In genomic region chr17:45172541-45173286, GRCh38 we compare ENCODE assay signal across 8 cellular contexts. TPM values are rescaled to one million over a fixed set of nuclear protein-coding genes. Genes with fewer than 3 reads are reported as not detected.
DNase-seq lines count a peak whose midpoint lies in the region; ATAC-seq, FAIRE-seq and TF ChIP-seq lines count a peak whose summit lies in the region.

No MANE protein-coding gene starts in this region.

- no peaks in the 10 kb centered on the region for H3K79me2 ChIP-seq in keratinocyte (ENCODE audit: control insufficient read depth, insufficient read depth, low read length)

- dilution Hi-C loops in keratinocyte (cut with MboI; ENCODE audit: extremely low pct_ligation_motif_present, low sequenced_read_pairs), result no loop called here

- peak overlapping the region; percentile 87 to 97 (median 95) for H3K27ac Mint-ChIP-seq in CD4-positive, CD25-positive, alpha-beta regulatory T cell

- peak; percentile 86 for FAIRE-seq in keratinocyte (lab: Jason Lieb, UNC)

- H2AFZ ChIP-seq in keratinocyte (ENCODE audit: control insufficient read depth, low read length), result peak overlapping the region; percentile 47

- peak overlapping the region; percentile 68 to 87 (median 81) for H3K4me3 Mint-ChIP-seq in CD4-positive, CD25-positive, alpha-beta regulatory T cell

- H3K4me1 ChIP-seq in CD4-positive, CD25-positive, alpha-beta regulatory T cell (ENCODE audit: control insufficient read depth, insufficient read depth, low read length, poor library complexity, severe bottlenecking), result peaks cover 19% of the 10 kb centered on the region
- peaks cover 51% of the 10 kb centered on the region for H3K4me1 ChIP-seq in keratinocyte (ENCODE audit: control insufficient read depth, extremely low read depth, insufficient read depth, low read length)

- H3K36me3 ChIP-seq in CD4-positive, CD25-positive, alpha-beta regulatory T cell (ENCODE audit: control insufficient read depth, insufficient read depth, low read length), result no peaks in the 10 kb centered on the region
- H3K36me3 ChIP-seq in keratinocyte (ENCODE audit: control insufficient read depth in 2 of 2, extremely low read depth in 1 of 2, insufficient read depth in 2 of 2, low read length in 2 of 2), result no peaks in the 10 kb centered on the region

- peaks cover 0 to 28% (median 5%) of the 10 kb centered on the region in 4 donors for H3K4me1 Mint-ChIP-seq in CD4-positive, CD25-positive, alpha-beta regulatory T cell

- peak; percentile 27 to 76 (median 48) for DNase-seq in CD4-positive, CD25-positive, alpha-beta regulatory T cell
- peak in 1 of 2 experiments; percentile 54 for DNase-seq in HL-60 (ENCODE audit: low read depth in 1 of 2, low spot score in 1 of 2)
- DNase-seq in T-helper 22 cell (ENCODE audit: low read depth), result peak; percentile 12
- peak; percentile 54 to 98 for DNase-seq in T47D (ENCODE audit: low read depth in 1 of 2, low spot score in 1 of 2)
- DNase-seq in keratinocyte (ENCODE audit: low read depth, low spot score), result peak; percentile 95
- peak; percentile 30 to 33 for DNase-seq in stimulated activated CD4-positive, alpha-beta T cell treated with anti-CD3 and anti-CD28 coated beads, Interleukin-12 subunit alpha, Interleukin-12 subunit beta, amount 100 ng/mL, for 24 hours (ENCODE audit: low read depth in 2 of 2)
- DNase-seq in NCI-H1930 (lab: John Stamatoyannopoulos, UW), result no peak
- no peak for DNase-seq in DMS79 (lab: John Stamatoyannopoulos, UW)

- peak overlapping the region; percentile 99 for H3K9ac ChIP-seq in keratinocyte (ENCODE audit: control insufficient read depth, extremely low read depth, insufficient read depth, low read length)

- peak overlapping the region; percentile 99 for H3K4me2 ChIP-seq in keratinocyte (ENCODE audit: control insufficient read depth, extremely low read depth, insufficient read depth, low read depth, low read length)

- in situ Hi-C loops in T47D (cut with HindIII; ENCODE audit: low pct_unique_long_range_greater_than_20kb, low sequenced_read_pairs), result no loop called here

- no peaks in the 10 kb centered on the region for H3K9me3 ChIP-seq in CD4-positive, CD25-positive, alpha-beta regulatory T cell (ENCODE audit: control insufficient read depth in 2 of 2, low read length in 2 of 2)
- H3K9me3 ChIP-seq in keratinocyte (ENCODE audit: control insufficient read depth, low read depth, low read length), result no peaks in the 10 kb centered on the region

- no peaks in the 10 kb centered on the region for H3K36me3 Mint-ChIP-seq in CD4-positive, CD25-positive, alpha-beta regulatory T cell

- H3K4me3 ChIP-seq in CD4-positive, CD25-positive, alpha-beta regulatory T cell (ENCODE audit: low read depth, low read length), result no peak overlapping the region
- H3K4me3 ChIP-seq in HL-60 (replicated peaks; ENCODE audit: insufficient read depth, low read length), result no peak overlapping the region
- peak overlapping the region; percentile 41 to 92 (median 83) for H3K4me3 ChIP-seq in keratinocyte (ENCODE audit: control insufficient read depth in 2 of 3, extremely low read depth in 1 of 3, insufficient read depth in 2 of 3, low read depth in 1 of 3, low read length in 3 of 3)

- no peaks in the 10 kb centered on the region for H3K27me3 Mint-ChIP-seq in CD4-positive, CD25-positive, alpha-beta regulatory T cell

- no peaks in the 10 kb centered on the region for H3K9me1 ChIP-seq in keratinocyte (ENCODE audit: control insufficient read depth, extremely low read depth, insufficient read depth, low read length)

- no peak for TF ChIP-seq CTCF in HL-60 (IDR thresholded peaks at IDR 0.05; ENCODE audit: insufficient read depth, low read length)
- peak in 2 of 3 experiments; percentile 26 to 39 for TF ChIP-seq CTCF in keratinocyte (optimal IDR thresholded peaks at IDR 0.05 in 1 of 3, IDR thresholded peaks at IDR 0.05 in 1 of 3, conservative IDR thresholded peaks at IDR 0.05 in 1 of 3; ENCODE audit: extremely low read depth in 1 of 3, insufficient read depth in 2 of 3, low read length in 3 of 3)

- H3K9me3 Mint-ChIP-seq in CD4-positive, CD25-positive, alpha-beta regulatory T cell, result no peaks in the 10 kb centered on the region

- peak overlapping the region; percentile 49 for H3K27ac ChIP-seq in CD4-positive, CD25-positive, alpha-beta regulatory T cell (ENCODE audit: insufficient read depth, low read length, poor library complexity, severe bottlenecking)
- H3K27ac ChIP-seq in HL-60 (replicated peaks), result peak overlapping the region; percentile 69
- peak overlapping the region; percentile 100 for H3K27ac ChIP-seq in keratinocyte (ENCODE audit: control insufficient read depth, insufficient read depth, low read length)

- peak; percentile 64 to 75 for ATAC-seq in CD4-positive, CD25-positive, alpha-beta regulatory T cell (ENCODE audit: low read depth in 2 of 2)

- H4K20me1 ChIP-seq in keratinocyte (ENCODE audit: control insufficient read depth, extremely low read depth, insufficient read depth, low read length), result no peaks in the 10 kb centered on the region

- H3K27me3 ChIP-seq in CD4-positive, CD25-positive, alpha-beta regulatory T cell (ENCODE audit: control insufficient read depth, insufficient read depth, low read length), result no peaks in the 10 kb centered on the region
- no peaks in the 10 kb centered on the region for H3K27me3 ChIP-seq in HL-60 (ENCODE audit: insufficient read depth, poor library complexity, severe bottlenecking)
- H3K27me3 ChIP-seq in keratinocyte (ENCODE audit: control insufficient read depth, extremely low read depth, insufficient read depth, low read length), result no peaks in the 10 kb centered on the region

RNA-seq across cellular contexts. Expression of gene HEXIM2, which starts 11.0 kb away (rescaled TPM):
- total RNA-seq in CD4-positive, CD25-positive, alpha-beta regulatory T cell, result 3.6 TPM
- polyA plus RNA-seq in CD4-positive, CD25-positive, alpha-beta regulatory T cell, result 1 to 10 TPM; 1.9 to 4.1 (median 2.4) TPM
- polyA plus RNA-seq in keratinocyte, result 2.3 to 3.4 TPM (median 3.1 TPM) in 3 replicates
- 1.1 TPM for polyA plus RNA-seq in keratinocyte (2011; ENCODE audit: low read depth)
- polyA plus RNA-seq in keratinocyte (2011; cell fraction: cytosol; rRNA removed), result 1.3 and 3.0 TPM in 2 replicates
- polyA plus RNA-seq in keratinocyte (2011; cell fraction: nucleus; rRNA removed), result 1.7 and 2.3 TPM in 2 replicates
- 1.7 and 3.3 TPM in 2 replicates for polyA plus RNA-seq in keratinocyte (2012; ENCODE audit: low replicate concordance)
- 0.63 to 2.7 TPM (median 1.4 TPM) in 3 replicates for polyA minus RNA-seq in keratinocyte
- 2.1 TPM for polyA minus RNA-seq in keratinocyte (2011; cell fraction: cytosol; rRNA and poly(A)+ RNA removed)
- polyA minus RNA-seq in keratinocyte (2011; cell fraction: nucleus; rRNA and poly(A)+ RNA removed), result 0.74 and 0.93 TPM in 2 replicates

RNA-seq across cellular contexts. Expression of gene HEXIM1, which starts 24.4 kb away (rescaled TPM):
- 88.0 TPM for total RNA-seq in CD4-positive, CD25-positive, alpha-beta regulatory T cell
- 1 to 10 TPM; 5.9 to 8.0 (median 6.1) TPM for polyA plus RNA-seq in CD4-positive, CD25-positive, alpha-beta regulatory T cell
- polyA plus RNA-seq in keratinocyte, result 15.3 to 22.2 TPM (median 19.9 TPM) in 3 replicates
- 17.4 TPM for polyA plus RNA-seq in keratinocyte (2011; ENCODE audit: low read depth)
- polyA plus RNA-seq in keratinocyte (2011; cell fraction: cytosol; rRNA removed), result 13.2 and 16.9 TPM in 2 replicates
- 55.2 and 57.6 TPM in 2 replicates for polyA plus RNA-seq in keratinocyte (2011; cell fraction: nucleus; rRNA removed)
- polyA plus RNA-seq in keratinocyte (2012; ENCODE audit: low replicate concordance), result 20.4 and 40.9 TPM in 2 replicates
- 6.6 to 11.5 TPM (median 6.8 TPM) in 3 replicates for polyA minus RNA-seq in keratinocyte
- 13.8 TPM for polyA minus RNA-seq in keratinocyte (2011; cell fraction: cytosol; rRNA and poly(A)+ RNA removed)
- polyA minus RNA-seq in keratinocyte (2011; cell fraction: nucleus; rRNA and poly(A)+ RNA removed), result 12.7 and 19.0 TPM in 2 replicates

RNA-seq across cellular contexts. Expression of gene ACBD4, which starts 37.2 kb away (rescaled TPM):
- 23.6 TPM for total RNA-seq in CD4-positive, CD25-positive, alpha-beta regulatory T cell
- 10 to 100 TPM; 13.8 to 17.9 (median 15.0) TPM for polyA plus RNA-seq in CD4-positive, CD25-positive, alpha-beta regulatory T cell
- 2.6 to 4.4 TPM (median 2.8 TPM) in 3 replicates for polyA plus RNA-seq in keratinocyte
- polyA plus RNA-seq in keratinocyte (2011; ENCODE audit: low read depth), result 4.6 TPM
- polyA plus RNA-seq in keratinocyte (2011; cell fraction: cytosol; rRNA removed), result 1.8 and 2.8 TPM in 2 replicates
- 7.9 and 11.8 TPM in 2 replicates for polyA plus RNA-seq in keratinocyte (2011; cell fraction: nucleus; rRNA removed)
- polyA plus RNA-seq in keratinocyte (2012; ENCODE audit: low replicate concordance), result 3.5 and 7.2 TPM in 2 replicates
- 1.3 to 3.9 TPM (median 3.9 TPM) in 3 replicates for polyA minus RNA-seq in keratinocyte
- polyA minus RNA-seq in keratinocyte (2011; cell fraction: cytosol; rRNA and poly(A)+ RNA removed), result 5.0 TPM
- polyA minus RNA-seq in keratinocyte (2011; cell fraction: nucleus; rRNA and poly(A)+ RNA removed), result 3.8 and 7.3 TPM in 2 replicates

RNA-seq across cellular contexts. Expression of gene PLCD3, which starts 40.4 kb away (rescaled TPM):
- total RNA-seq in CD4-positive, CD25-positive, alpha-beta regulatory T cell, result 5.5 TPM
- 1 to 10 TPM in 1 of 4 donors, under 1 TPM in 3; 0.15 to 1.5 (median 0.42) TPM for polyA plus RNA-seq in CD4-positive, CD25-positive, alpha-beta regulatory T cell
- polyA plus RNA-seq in keratinocyte, result 53.3 to 86.4 TPM (median 75.7 TPM) in 3 replicates
- polyA plus RNA-seq in keratinocyte (2011; ENCODE audit: low read depth), result 27.6 TPM
- 44.0 and 93.3 TPM in 2 replicates for polyA plus RNA-seq in keratinocyte (2011; cell fraction: cytosol; rRNA removed)
- polyA plus RNA-seq in keratinocyte (2011; cell fraction: nucleus; rRNA removed), result 46.4 and 64.5 TPM in 2 replicates
- polyA plus RNA-seq in keratinocyte (2012; ENCODE audit: low replicate concordance), result 32.9 and 85.2 TPM in 2 replicates
- polyA minus RNA-seq in keratinocyte, result 77.9 to 252 TPM (median 124 TPM) in 3 replicates
- polyA minus RNA-seq in keratinocyte (2011; cell fraction: cytosol; rRNA and poly(A)+ RNA removed), result 136 TPM
- polyA minus RNA-seq in keratinocyte (2011; cell fraction: nucleus; rRNA and poly(A)+ RNA removed), result 45.5 and 47.5 TPM in 2 replicates

RNA-seq across cellular contexts. Expression of gene FMNL1, which starts 49.0 kb away (rescaled TPM):
- 575 TPM for total RNA-seq in CD4-positive, CD25-positive, alpha-beta regulatory T cell
- polyA plus RNA-seq in CD4-positive, CD25-positive, alpha-beta regulatory T cell, result 10 to 100 TPM; 22.8 to 28.5 (median 24.7) TPM
- 0.46 to 1.1 TPM (median 0.79 TPM) in 3 replicates for polyA plus RNA-seq in keratinocyte
- 3.1 TPM for polyA plus RNA-seq in keratinocyte (2011; ENCODE audit: low read depth)
- 0.66 and 1.1 TPM in 2 replicates for polyA plus RNA-seq in keratinocyte (2011; cell fraction: cytosol; rRNA removed)
- polyA plus RNA-seq in keratinocyte (2011; cell fraction: nucleus; rRNA removed), result 3.3 and 3.5 TPM in 2 replicates
- polyA plus RNA-seq in keratinocyte (2012; ENCODE audit: low replicate concordance), result 1.6 and 2.0 TPM in 2 replicates
- 0.29 to 2.5 TPM (median 0.36 TPM) in 3 replicates for polyA minus RNA-seq in keratinocyte
- 2.3 TPM for polyA minus RNA-seq in keratinocyte (2011; cell fraction: cytosol; rRNA and poly(A)+ RNA removed)
- polyA minus RNA-seq in keratinocyte (2011; cell fraction: nucleus; rRNA and poly(A)+ RNA removed), result 1.1 and 2.9 TPM in 2 replicates

Comparison
In these comparisons a context has a peak if more than half of its experiments do, and no peak if none do; other contexts are left out.
1. DNase-seq: peak in CD4-positive, CD25-positive, alpha-beta regulatory T cell (3 of 3), T-helper 22 cell (single experiment), T47D (2 of 2), keratinocyte (single experiment) and stimulated activated CD4-positive, alpha-beta T cell treated with anti-CD3 and anti-CD28 coated beads, Interleukin-12 subunit alpha, Interleukin-12 subunit beta, amount 100 ng/mL, for 24 hours (2 of 2); none in NCI-H1930 (0 of 2) and DMS79 (single experiment).
2. H3K27ac ChIP-seq: peak in every context shown above with its lines; median percentile 100 in keratinocyte; 69 in HL-60; 49 in CD4-positive, CD25-positive, alpha-beta regulatory T cell.
3. H3K4me3 ChIP-seq: peak in keratinocyte (3 of 3); none in CD4-positive, CD25-positive, alpha-beta regulatory T cell (single experiment) and HL-60 (single experiment).